In the genomic region with DNA sequence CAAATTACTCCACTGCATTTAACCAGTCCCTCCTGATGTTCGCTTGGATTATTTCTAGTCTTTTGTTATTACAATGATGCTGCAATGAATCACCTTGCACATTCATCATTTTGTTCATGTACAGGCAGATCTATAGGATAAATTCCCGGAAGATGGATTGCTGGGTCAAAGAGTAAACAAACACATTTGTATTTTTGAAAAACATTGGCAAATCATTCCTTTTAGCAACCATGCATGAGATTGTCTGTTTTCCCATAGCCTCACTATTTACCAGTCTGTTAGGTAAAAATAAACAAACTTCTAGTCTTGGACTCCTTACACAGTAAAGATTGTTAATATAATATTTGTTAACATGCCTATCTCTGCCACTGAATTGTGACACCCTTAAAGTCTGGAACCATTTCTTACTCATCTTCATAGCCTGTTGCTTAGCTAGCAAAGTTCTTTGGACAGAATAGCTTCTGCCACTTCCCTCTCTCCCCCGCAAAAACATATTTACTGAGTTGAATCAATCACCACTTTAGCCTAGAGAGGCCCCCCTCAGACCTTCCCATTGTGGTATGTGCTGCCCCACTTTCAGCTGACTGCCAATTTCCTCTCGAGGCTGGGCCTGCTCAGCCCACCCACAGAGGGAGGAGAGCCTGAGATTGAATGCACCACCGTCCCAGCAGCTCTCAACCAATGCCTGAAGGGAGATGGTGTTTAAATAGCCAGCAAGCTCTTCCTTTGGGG, we compare ENCODE assay signal across 8 cellular contexts.
DNase-seq lines count a peak whose midpoint lies in the region; ATAC-seq and TF ChIP-seq lines count a peak whose summit lies in the region.

No MANE protein-coding gene starts in this region.

- TF ChIP-seq POLR2A in NB4 (IDR thresholded peaks at IDR 0.05; ENCODE audit: extremely low read depth, insufficient read length) = no peak

- ATAC-seq in HG03095 (IDR thresholded peaks at IDR 0.05; ENCODE audit: unreplicated experiment) (no peak), HG03457 (IDR thresholded peaks at IDR 0.05; ENCODE audit: unreplicated experiment) (no peak)

- peak; percentile 51 for DNase-seq in GM03348 (ENCODE audit: low spot score)
- DNase-seq in NB4 (ENCODE audit: low read depth) = peak; percentile 60
- DNase-seq in cerebellar cortex (ENCODE audit: low spot score) = peak; percentile 20
- DNase-seq in non-pigmented ciliary epithelial cell (ENCODE audit: low read depth) = peak; percentile 55
- DNase-seq in GDM1 (lab: John Stamatoyannopoulos, UW) = no peak
- DNase-seq in NCI-H1694 treated with DMSO at 0.1 percent for 48 hours (lab: John Stamatoyannopoulos, UW) = no peak

- TF ChIP-seq CTCF in NB4 (IDR thresholded peaks at IDR 0.05; ENCODE audit: low read depth, low read length) = no peak

- no peak overlapping the region for H3K4me3 ChIP-seq in NB4 (ENCODE audit: low read depth, low read length)

Comparison
In these comparisons a context has a peak if more than half of its experiments do, and no peak if none do; other contexts are left out.
1. DNase-seq: peak in GM03348 (single experiment), NB4 (single experiment), cerebellar cortex (single experiment) and non-pigmented ciliary epithelial cell (single experiment); none in GDM1 (single experiment) and NCI-H1694 treated with DMSO at 0.1 percent for 48 hours (single experiment).